ENCODE assay signal across 2 cellular contexts in the genomic region with DNA sequence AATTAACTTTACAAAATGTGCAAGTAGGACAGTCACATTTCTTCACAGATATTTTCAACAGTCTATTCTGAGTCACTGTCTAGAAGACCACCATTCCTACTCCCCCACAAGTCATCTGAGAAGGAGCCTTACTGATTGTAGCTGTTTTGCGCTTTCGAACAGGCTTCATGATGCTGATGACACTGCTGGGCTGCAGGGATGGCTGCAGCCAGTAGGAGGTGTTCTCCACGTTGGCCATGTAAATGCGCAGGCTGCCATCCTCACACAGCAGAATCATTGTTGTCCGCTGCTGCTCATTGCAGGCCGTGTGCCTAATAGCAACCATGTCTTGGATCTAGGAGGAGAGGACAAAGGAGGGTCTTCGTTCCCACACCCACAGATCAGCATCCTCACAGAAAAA.
TF ChIP-seq lines count a peak whose summit lies in the region.

No MANE protein-coding gene starts in this region.

TF ChIP-seq in HCT116, 20 proteins besides CTCF, POLR2A, EP300 and RAD21 (continued from another document):
- TF ChIP-seq JUND (IDR thresholded peaks at IDR 0.05) = no peak
- no peak for TF ChIP-seq ELF1 (IDR thresholded peaks at IDR 0.05; ENCODE audit: borderline replicate concordance, low read depth)
- TF ChIP-seq SRF (IDR thresholded peaks at IDR 0.05; ENCODE audit: low read depth) = no peak

TF ChIP-seq in K562, 482 proteins besides CTCF, POLR2A, EP300 and RAD21:
- TF ChIP-seq ZNF764 (CRISPR knock-in tag; IDR thresholded peaks at IDR 0.05; ENCODE audit: low read depth) (peak; percentile 55; the same call in 1 of the 2 replicates), TOE1 (IDR thresholded peaks at IDR 0.05; ENCODE audit: borderline replicate concordance) (no peak), TOE1 (CRISPR knock-in tag; IDR thresholded peaks at IDR 0.05; ENCODE audit: borderline replicate concordance, low read depth) (no peak)
